Comparison of ENCODE assay signal across 9 cellular contexts in genomic region chr2:98329549-98329948, GRCh38. TPM values are rescaled to one million over a fixed set of nuclear protein-coding genes. Genes with fewer than 3 reads are reported as not detected.
"Had no signal": no experiment of that assay in that cellular context is flagged by ENCODE, and none has a peak within 500 bp of the region (broad histone marks: within the 10 kb centered on the region; RNA-seq: fewer than 3 reads in every experiment).

No MANE protein-coding gene starts in this region.

- H3K4me3 ChIP-seq: GM12878 had no signal

- DNase-seq: GDM1, GF-D8 had no signal

- ATAC-seq: GM12878 had no signal

- FAIRE-seq: G401.6, GM12878, GM12891, GM12892, GM18507, GM19239 had no signal

RNA-seq across cellular contexts. Expression of gene CNGA3, which starts 16.7 kb away (rescaled TPM):
- total RNA-seq: G401, GM12878 had no signal
- polyA plus RNA-seq: GM12878 had no signal
